In genomic region chr4:101020956-101021355, GRCh38 we compare ENCODE assay signal across 1 cellular context.
TF ChIP-seq lines count a peak whose summit lies in the region.

No MANE protein-coding gene starts in this region.

TF ChIP-seq in GM12878, 131 proteins besides CTCF, POLR2A, EP300 and RAD21 (continued from another document):
- TF ChIP-seq, protein P1, sequence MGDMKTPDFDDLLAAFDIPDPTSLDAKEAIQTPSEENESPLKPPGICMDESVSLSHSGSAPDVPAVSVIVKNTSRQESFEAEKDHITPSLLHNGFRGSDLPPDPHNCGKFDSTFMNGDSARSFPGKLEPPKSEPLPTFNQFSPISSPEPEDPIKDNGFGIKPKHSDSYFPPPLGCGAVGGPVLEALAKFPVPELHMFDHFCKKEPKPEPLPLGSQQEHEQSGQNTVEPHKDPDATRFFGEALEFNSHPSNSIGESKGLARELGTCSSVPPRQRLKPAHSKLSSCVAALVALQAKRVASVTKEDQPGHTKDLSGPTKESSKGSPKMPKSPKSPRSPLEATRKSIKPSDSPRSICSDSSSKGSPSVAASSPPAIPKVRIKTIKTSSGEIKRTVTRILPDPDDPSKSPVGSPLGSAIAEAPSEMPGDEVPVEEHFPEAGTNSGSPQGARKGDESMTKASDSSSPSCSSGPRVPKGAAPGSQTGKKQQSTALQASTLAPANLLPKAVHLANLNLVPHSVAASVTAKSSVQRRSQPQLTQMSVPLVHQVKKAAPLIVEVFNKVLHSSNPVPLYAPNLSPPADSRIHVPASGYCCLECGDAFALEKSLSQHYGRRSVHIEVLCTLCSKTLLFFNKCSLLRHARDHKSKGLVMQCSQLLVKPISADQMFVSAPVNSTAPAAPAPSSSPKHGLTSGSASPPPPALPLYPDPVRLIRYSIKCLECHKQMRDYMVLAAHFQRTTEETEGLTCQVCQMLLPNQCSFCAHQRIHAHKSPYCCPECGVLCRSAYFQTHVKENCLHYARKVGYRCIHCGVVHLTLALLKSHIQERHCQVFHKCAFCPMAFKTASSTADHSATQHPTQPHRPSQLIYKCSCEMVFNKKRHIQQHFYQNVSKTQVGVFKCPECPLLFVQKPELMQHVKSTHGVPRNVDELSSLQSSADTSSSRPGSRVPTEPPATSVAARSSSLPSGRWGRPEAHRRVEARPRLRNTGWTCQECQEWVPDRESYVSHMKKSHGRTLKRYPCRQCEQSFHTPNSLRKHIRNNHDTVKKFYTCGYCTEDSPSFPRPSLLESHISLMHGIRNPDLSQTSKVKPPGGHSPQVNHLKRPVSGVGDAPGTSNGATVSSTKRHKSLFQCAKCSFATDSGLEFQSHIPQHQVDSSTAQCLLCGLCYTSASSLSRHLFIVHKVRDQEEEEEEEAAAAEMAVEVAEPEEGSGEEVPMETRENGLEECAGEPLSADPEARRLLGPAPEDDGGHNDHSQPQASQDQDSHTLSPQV (IDR thresholded peaks at IDR 0.05): no peak
- TF ChIP-seq NFXL1 (IDR thresholded peaks at IDR 0.05; ENCODE audit: borderline replicate concordance) (no peak), MTA2 (IDR thresholded peaks at IDR 0.05; ENCODE audit: low read depth) (peak; percentile 44; the same call in 1 of the 2 replicates), JUNB (IDR thresholded peaks at IDR 0.05) (peak; percentile 89), ZNF622 (IDR thresholded peaks at IDR 0.05) (no peak), BCL3 (IDR thresholded peaks at IDR 0.05; ENCODE audit: borderline replicate concordance, insufficient read depth, low read depth, low read length, poor library complexity, severe bottlenecking) (no peak), STAT3 (IDR thresholded peaks at IDR 0.05; ENCODE audit: low read depth, low read length) (no peak), RUNX3 (IDR thresholded peaks at IDR 0.05; ENCODE audit: low read length) (peak; percentile 63), SMC3 (IDR thresholded peaks at IDR 0.05; ENCODE audit: borderline replicate concordance, low read length) (no peak), NRF1 (conservative IDR thresholded peaks at IDR 0.05; ENCODE audit: low read depth, low read length) (no peak), MLLT1 (IDR thresholded peaks at IDR 0.05) (no peak), SREBF2 (IDR thresholded peaks at IDR 0.05; ENCODE audit: low read length) (no peak), HDAC2 (IDR thresholded peaks at IDR 0.05) (no peak), ZZZ3 (IDR thresholded peaks at IDR 0.05; ENCODE audit: control insufficient read depth, insufficient read length, low read depth) (no peak), ESRRA (IDR thresholded peaks at IDR 0.05; ENCODE audit: low read length) (no peak), NR2C2 (IDR thresholded peaks at IDR 0.05; ENCODE audit: borderline replicate concordance, control insufficient read depth, insufficient read length, low read depth) (no peak), NFIC (IDR thresholded peaks at IDR 0.05; ENCODE audit: low read depth, low read length) (peak; percentile 81), RBBP5 (conservative IDR thresholded peaks at IDR 0.05) (no peak), IKZF2 (IDR thresholded peaks at IDR 0.05) (peak; percentile 58 to 70), GABPA (IDR thresholded peaks at IDR 0.05; ENCODE audit: low read depth) (peak; percentile 43; the same call in 1 of the 2 replicates), POLR2AphosphoS5 (IDR thresholded peaks at IDR 0.05; ENCODE audit: low read length) (no peak), ETV6 (conservative IDR thresholded peaks at IDR 0.05 in 1 of 2, IDR thresholded peaks at IDR 0.05 in 1 of 2; ENCODE audit: borderline replicate concordance in 1 of 2, low read depth in 1 of 2) (peak in 1 of 2 experiments; percentile 99; a peak in 2 of 4 replicates), KAT2A (conservative IDR thresholded peaks at IDR 0.05; ENCODE audit: control insufficient read depth, low read depth, low read length) (no peak)
- TF ChIP-seq, protein P2, sequence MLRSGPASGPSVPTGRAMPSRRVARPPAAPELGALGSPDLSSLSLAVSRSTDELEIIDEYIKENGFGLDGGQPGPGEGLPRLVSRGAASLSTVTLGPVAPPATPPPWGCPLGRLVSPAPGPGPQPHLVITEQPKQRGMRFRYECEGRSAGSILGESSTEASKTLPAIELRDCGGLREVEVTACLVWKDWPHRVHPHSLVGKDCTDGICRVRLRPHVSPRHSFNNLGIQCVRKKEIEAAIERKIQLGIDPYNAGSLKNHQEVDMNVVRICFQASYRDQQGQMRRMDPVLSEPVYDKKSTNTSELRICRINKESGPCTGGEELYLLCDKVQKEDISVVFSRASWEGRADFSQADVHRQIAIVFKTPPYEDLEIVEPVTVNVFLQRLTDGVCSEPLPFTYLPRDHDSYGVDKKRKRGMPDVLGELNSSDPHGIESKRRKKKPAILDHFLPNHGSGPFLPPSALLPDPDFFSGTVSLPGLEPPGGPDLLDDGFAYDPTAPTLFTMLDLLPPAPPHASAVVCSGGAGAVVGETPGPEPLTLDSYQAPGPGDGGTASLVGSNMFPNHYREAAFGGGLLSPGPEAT (IDR thresholded peaks at IDR 0.05; ENCODE audit: low read depth): no peak
- TF ChIP-seq, protein P3, sequence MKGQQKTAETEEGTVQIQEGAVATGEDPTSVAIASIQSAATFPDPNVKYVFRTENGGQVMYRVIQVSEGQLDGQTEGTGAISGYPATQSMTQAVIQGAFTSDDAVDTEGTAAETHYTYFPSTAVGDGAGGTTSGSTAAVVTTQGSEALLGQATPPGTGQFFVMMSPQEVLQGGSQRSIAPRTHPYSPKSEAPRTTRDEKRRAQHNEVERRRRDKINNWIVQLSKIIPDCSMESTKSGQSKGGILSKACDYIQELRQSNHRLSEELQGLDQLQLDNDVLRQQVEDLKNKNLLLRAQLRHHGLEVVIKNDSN (IDR thresholded peaks at IDR 0.05; ENCODE audit: borderline replicate concordance, extremely low read length, insufficient read depth, low read depth, low read length): no peak
- TF ChIP-seq, protein P4, sequence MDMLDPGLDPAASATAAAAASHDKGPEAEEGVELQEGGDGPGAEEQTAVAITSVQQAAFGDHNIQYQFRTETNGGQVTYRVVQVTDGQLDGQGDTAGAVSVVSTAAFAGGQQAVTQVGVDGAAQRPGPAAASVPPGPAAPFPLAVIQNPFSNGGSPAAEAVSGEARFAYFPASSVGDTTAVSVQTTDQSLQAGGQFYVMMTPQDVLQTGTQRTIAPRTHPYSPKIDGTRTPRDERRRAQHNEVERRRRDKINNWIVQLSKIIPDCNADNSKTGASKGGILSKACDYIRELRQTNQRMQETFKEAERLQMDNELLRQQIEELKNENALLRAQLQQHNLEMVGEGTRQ (IDR thresholded peaks at IDR 0.05; ENCODE audit: borderline replicate concordance, low read depth, low read length): no peak
